8 cellular contexts compared by ENCODE assay signal in the genomic region with DNA sequence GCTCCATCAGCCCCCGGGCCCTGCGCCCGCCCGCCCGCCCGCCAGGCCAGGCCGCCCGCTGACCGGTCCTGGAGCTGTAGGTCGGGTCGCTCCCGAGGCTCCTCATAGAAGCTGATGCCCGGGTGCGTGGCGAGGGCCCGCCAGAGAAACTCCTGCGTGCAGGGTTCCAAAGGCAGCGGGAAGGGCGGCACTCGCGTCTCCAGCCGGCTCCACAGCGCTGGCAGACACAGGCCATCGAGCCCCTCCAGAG. TPM values are rescaled to one million over a fixed set of nuclear protein-coding genes. Genes with fewer than 3 reads are reported as not detected.
DNase-seq lines count a peak whose midpoint lies in the region; ATAC-seq and TF ChIP-seq lines count a peak whose summit lies in the region.

No MANE protein-coding gene starts in this region.

- no peaks in the 10 kb centered on the region for H3K27me3 Mint-ChIP-seq in Calu3 (ENCODE audit: unreplicated experiment)

- no peaks in the 10 kb centered on the region for H3K4me1 ChIP-seq in HEK293 (ENCODE audit: control insufficient read depth, insufficient read depth, low read length)

- POLR2A ChIA-PET in HEK293 (lab: Yijun Ruan, JAX): interaction anchor here (0.7 to 1.7 kb wide), 18 partner anchors 8 to 346 kb away, joined by 3 to 9 read pairs (median 5); partner anchors contain the start of gene KDM8
- POLR2A ChIA-PET in RWPE1 (lab: Yijun Ruan, JAX; ENCODE audit: low non-redundant PET): interaction anchor here (0.6 to 0.9 kb wide), 2 partner anchors 11 to 47 kb away, joined by 3 read pairs; no protein-coding TSS in a partner anchor

- H3K4me3 ChIP-seq in HEK293 (ENCODE audit: low read depth, low read length) (peak overlapping the region; percentile 96), foreskin fibroblast (ENCODE audit: low read depth in 1 of 2, low read length in 2 of 2) (peak overlapping the region; percentile 70 to 92), retinal pigment epithelial cell (ENCODE audit: low read length) (peak overlapping the region; percentile 84)

- no peak for TF ChIP-seq CTCF in Calu3 (IDR thresholded peaks at IDR 0.05; ENCODE audit: unreplicated experiment)
- no peak for TF ChIP-seq CTCF in HEK293 (tag by site-specific recombination; IDR thresholded peaks at IDR 0.05)
- TF ChIP-seq CTCF in RWPE1 (conservative IDR thresholded peaks at IDR 0.05; ENCODE audit: low read depth): no peak
- no peak for TF ChIP-seq CTCF in foreskin fibroblast (IDR thresholded peaks at IDR 0.05; ENCODE audit: low read depth, low read length)
- no peak for TF ChIP-seq CTCF in retinal pigment epithelial cell (conservative IDR thresholded peaks at IDR 0.05; ENCODE audit: low read depth, low read length)

- H3K27ac Mint-ChIP-seq in Calu3 (ENCODE audit: unreplicated experiment): peak overlapping the region; percentile 98

- no peak for ATAC-seq in HG03097 (IDR thresholded peaks at IDR 0.05; ENCODE audit: low FRiP score, unreplicated experiment)

- H3K9me3 ChIP-seq in HEK293 (ENCODE audit: control insufficient read depth, insufficient read depth, low read depth, low read length): no peaks in the 10 kb centered on the region

- H3K4me1 Mint-ChIP-seq in Calu3 (ENCODE audit: low read depth, unreplicated experiment): peaks cover 35% of the 10 kb centered on the region

- no peaks in the 10 kb centered on the region for H3K9me3 Mint-ChIP-seq in Calu3 (ENCODE audit: low read depth, unreplicated experiment)

- CTCF ChIA-PET in Calu3 (lab: Charles Lee) (interaction anchor here (0.6 to 1.7 kb wide), 7 partner anchors 39 to 521 kb away, joined by 3 to 13 read pairs (median 5); partner anchors contain the start of gene KDM8), HEK293 (lab: Yijun Ruan, JAX) (no interaction called here), RWPE1 (lab: Yijun Ruan, JAX) (no interaction called here)

- no TSS peak for BruUV-seq in Calu3 (replicated peaks; lab: Mats Ljungman, UMichigan)

- peaks cover 9 to 23% of the 10 kb centered on the region in 2 experiments; a peak in 2 of 3 replicates for H3K36me3 ChIP-seq in HEK293 (ENCODE audit: control insufficient read depth in 2 of 2, insufficient read depth in 1 of 2, low read length in 2 of 2)

- intact Hi-C loops in Calu3 (cut with micrococcal nuclease; ENCODE audit: unreplicated experiment): no loop called here

- H3K36me3 Mint-ChIP-seq in Calu3 (ENCODE audit: insufficient read depth, unreplicated experiment): peaks cover 42% of the 10 kb centered on the region

- H3K4me3 Mint-ChIP-seq in Calu3 (ENCODE audit: low read depth, unreplicated experiment): peak overlapping the region; percentile 95

- no peak overlapping the region for H3K27ac ChIP-seq in HEK293 (ENCODE audit: extremely low read depth, low read depth, low read length)
- H3K27ac ChIP-seq in RWPE1: peak overlapping the region; percentile 68

- DNase-seq in Calu3 (no peak), RWPE1 (ENCODE audit: low spot score) (no peak), foreskin fibroblast (no peak), retinal pigment epithelial cell (ENCODE audit: low read depth) (no peak), NCI-H2081 (lab: John Stamatoyannopoulos, UW) (no peak), Kasumi-1 (lab: John Stamatoyannopoulos, UW) (no peak)

TF ChIP-seq in HEK293, 187 proteins besides CTCF, POLR2A, EP300 and RAD21:
- TF ChIP-seq ZNF335 (tag by site-specific recombination; conservative IDR thresholded peaks at IDR 0.05): 0 out of 2 replicates have a peak, but pooled peaks have one; percentile 46
- TF ChIP-seq, protein P1, sequence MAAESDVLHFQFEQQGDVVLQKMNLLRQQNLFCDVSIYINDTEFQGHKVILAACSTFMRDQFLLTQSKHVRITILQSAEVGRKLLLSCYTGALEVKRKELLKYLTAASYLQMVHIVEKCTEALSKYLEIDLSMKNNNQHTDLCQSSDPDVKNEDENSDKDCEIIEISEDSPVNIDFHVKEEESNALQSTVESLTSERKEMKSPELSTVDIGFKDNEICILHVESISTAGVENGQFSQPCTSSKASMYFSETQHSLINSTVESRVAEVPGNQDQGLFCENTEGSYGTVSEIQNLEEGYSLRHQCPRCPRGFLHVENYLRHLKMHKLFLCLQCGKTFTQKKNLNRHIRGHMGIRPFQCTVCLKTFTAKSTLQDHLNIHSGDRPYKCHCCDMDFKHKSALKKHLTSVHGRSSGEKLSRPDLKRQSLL (tag by site-specific recombination; IDR thresholded peaks at IDR 0.05): peak; percentile 50; the same call in 1 of the 2 replicates
- TF ChIP-seq ZNF654 (tag by site-specific recombination; IDR thresholded peaks at IDR 0.05; ENCODE audit: low read depth): no peak
- TF ChIP-seq YY1 (tag by site-specific recombination; IDR thresholded peaks at IDR 0.05): peak; percentile 69

RNA-seq across cellular contexts. Expression of gene GTF3C1, which starts 0.2 kb away (rescaled TPM):
- 88.5 and 90.9 TPM in 2 replicates for total RNA-seq in Calu3 (2022)

RNA-seq across cellular contexts. Expression of gene KATNIP, which starts 0.4 kb away (rescaled TPM):
- total RNA-seq in Calu3 (2022): 37.8 and 46.9 TPM in 2 replicates
